In the genomic region with DNA sequence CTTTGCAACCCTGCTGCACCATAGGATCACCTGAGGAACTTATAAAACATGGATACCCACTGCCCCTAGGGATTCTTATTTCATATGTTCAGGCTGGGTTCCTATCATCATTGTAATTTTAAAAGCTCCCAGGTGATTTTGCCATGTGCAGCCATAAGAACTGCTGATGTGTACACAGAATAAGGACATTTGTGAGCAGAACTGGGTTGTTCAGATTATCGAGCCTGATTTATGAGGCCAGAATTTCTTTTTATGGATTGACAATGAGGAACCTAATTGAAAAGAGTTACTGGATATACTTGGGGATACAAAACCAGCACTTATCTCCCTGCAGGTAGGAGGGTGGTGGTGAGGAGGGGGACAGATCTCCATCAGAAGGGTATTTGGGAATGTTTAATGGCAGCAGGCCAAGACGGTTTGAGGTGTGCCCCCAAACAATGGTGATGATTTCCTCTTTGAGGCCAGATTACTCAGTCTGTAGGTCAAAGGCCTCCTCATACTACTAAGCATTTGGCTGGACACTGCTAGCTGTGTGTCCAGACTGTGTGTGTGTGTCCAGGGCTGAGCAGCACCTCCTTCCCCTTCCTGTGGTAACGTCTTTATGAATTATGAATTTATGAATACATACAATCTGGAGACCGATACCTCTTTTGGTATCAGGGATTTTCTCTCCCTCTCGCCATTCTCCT, we compare ENCODE assay signal across 18 cellular contexts.
"Had no signal": no experiment of that assay in that cellular context is flagged by ENCODE, and none has a peak within 500 bp of the region (broad histone marks: within the 10 kb centered on the region; RNA-seq: fewer than 3 reads in every experiment).

No MANE protein-coding gene starts in this region.

- H3K27ac ChIP-seq: colonic mucosa, epithelial cell of prostate, spleen, suprapubic skin, upper lobe of right lung, WERI-Rb-1 had no signal

- DNase-seq: activated CD4-positive, alpha-beta T cell treated with anti-CD3 and anti-CD28 coated beads for 36 hours; activated CD8-positive, alpha-beta memory T cell treated with anti-CD3 and anti-CD28 coated beads, Interleukin-2, amount 50 U/mL, for 4 hours; activated CD8-positive, alpha-beta T cell treated with anti-CD3 and anti-CD28 coated beads for 36 hours; activated naive CD4-positive, alpha-beta T cell; activated T-cell treated with anti-CD3 and anti-CD28 coated beads, Interleukin-2, amount 50 U/mL, for 72 hours; colonic mucosa; effector CD8-positive, alpha-beta T cell; hypothalamus; natural killer cell; spleen; stimulated activated CD4-positive, alpha-beta T cell treated with anti-CD3 and anti-CD28 coated beads, Interleukin-2, amount 100 ng/mL, for 24 hours; stimulated activated naive CD4-positive, alpha-beta T cell; T-helper 1 cell; upper lobe of right lung; WERI-Rb-1 had no signal

- H3K4me3 ChIP-seq: colonic mucosa, spleen, suprapubic skin, upper lobe of right lung had no signal

- ATAC-seq: activated CD4-positive, alpha-beta T cell treated with anti-CD3 and anti-CD28 coated beads for 36 hours; activated CD8-positive, alpha-beta T cell treated with anti-CD3 and anti-CD28 coated beads for 36 hours; activated T-cell treated with anti-CD3 and anti-CD28 coated beads, Interleukin-2, amount 50 U/mL, for 72 hours; natural killer cell; sciatic nerve; upper lobe of right lung had no signal

- H3K9me3 ChIP-seq: colonic mucosa, suprapubic skin, upper lobe of right lung had no signal

- H3K36me3 ChIP-seq: colonic mucosa, spleen, suprapubic skin, upper lobe of right lung, WERI-Rb-1 had no signal

- H3K4me1 ChIP-seq: colonic mucosa, spleen, suprapubic skin had no signal

- H3K27me3 ChIP-seq: colonic mucosa, upper lobe of right lung had no signal
